In the genomic region with DNA sequence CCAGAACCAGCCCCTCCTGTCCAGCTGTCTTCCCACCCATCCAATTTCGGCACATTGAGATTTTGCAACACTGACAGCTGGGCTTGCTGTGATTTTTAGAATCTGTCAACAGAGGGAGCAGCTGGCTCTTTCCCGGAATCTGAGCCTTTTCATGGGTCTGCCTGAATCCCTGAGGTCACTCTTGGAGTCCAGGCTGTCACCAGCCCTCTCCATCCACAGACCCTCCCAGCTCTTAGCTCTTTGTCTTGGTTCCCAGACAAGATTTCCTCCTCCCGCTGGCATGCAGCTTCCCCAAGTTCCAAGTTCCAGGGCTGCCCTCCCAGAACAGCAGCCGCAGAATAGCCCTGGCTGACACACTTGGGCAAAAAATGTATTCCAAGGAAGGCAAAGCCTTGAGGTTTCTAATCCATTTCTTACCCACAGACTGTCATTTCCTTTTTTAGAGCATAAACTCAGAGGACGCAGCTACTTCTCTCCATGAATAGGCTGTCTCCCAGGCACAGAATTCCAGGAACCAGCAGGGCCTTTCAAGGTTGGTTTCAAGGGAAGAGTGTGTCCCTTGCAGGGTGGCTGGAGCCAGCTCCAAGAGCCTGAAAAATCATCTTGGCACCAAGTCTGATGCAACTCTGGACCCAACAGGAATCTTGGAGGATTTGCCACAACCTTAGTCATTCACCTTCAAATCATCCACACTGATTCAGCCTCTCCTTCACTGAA, we compare ENCODE assay signal across 8 cellular contexts. TPM values are rescaled to one million over a fixed set of nuclear protein-coding genes. Genes with fewer than 3 reads are reported as not detected.
DNase-seq lines count a peak whose midpoint lies in the region; ATAC-seq and TF ChIP-seq lines count a peak whose summit lies in the region.

No MANE protein-coding gene starts in this region.

- no peak overlapping the region for H4K12ac ChIP-seq in trophoblast cell (ENCODE audit: low read depth, low read length)

- H3K4me1 Mint-ChIP-seq in naive thymus-derived CD8-positive, alpha-beta T cell, result no peaks in the 10 kb centered on the region

- DNase-seq in GM03348 (ENCODE audit: low spot score) (peak; percentile 77), RPMI7951 (ENCODE audit: low read depth) (peak; percentile 32), fibroblast of villous mesenchyme (ENCODE audit: low read depth) (peak; percentile 38), trophoblast cell (peak; percentile 27 to 56), OCI-M1 (lab: John Stamatoyannopoulos, UW) (no peak)
- DNase-seq in naive thymus-derived CD8-positive, alpha-beta T cell, result no peak
- DNase-seq in central memory CD4-positive, alpha-beta T cell, result no peak

- H3K27ac Mint-ChIP-seq in naive thymus-derived CD8-positive, alpha-beta T cell, result peak overlapping the region in 1 of 10 donors; percentile 73

- peaks cover 6 to 10% of the 10 kb centered on the region in 2 experiments for H3K4me1 ChIP-seq in trophoblast cell (ENCODE audit: control insufficient read depth in 1 of 2, insufficient read depth in 2 of 2, low read length in 2 of 2)

- H3K27me3 Mint-ChIP-seq in naive thymus-derived CD8-positive, alpha-beta T cell, result peaks cover 19 to 61% (median 27%) of the 10 kb centered on the region in 5 donors

- H3K4me2 ChIP-seq in trophoblast cell (ENCODE audit: low read length), result no peak overlapping the region

- H3K9me3 ChIP-seq in trophoblast cell (ENCODE audit: insufficient read depth, low read depth, low read length), result no peaks in the 10 kb centered on the region

- H3K79me1 ChIP-seq in trophoblast cell (ENCODE audit: low read length), result peaks cover 2% of the 10 kb centered on the region

- no peaks in the 10 kb centered on the region for H3K36me3 ChIP-seq in trophoblast cell (ENCODE audit: control insufficient read depth in 1 of 2, insufficient read depth in 2 of 2, low read length in 2 of 2)

- H3K27ac ChIP-seq in trophoblast cell (ENCODE audit: low read depth, low read length), result no peak overlapping the region

- POLR2A ChIA-PET in naive thymus-derived CD8-positive, alpha-beta T cell (lab: Charles Lee), result no interaction called here

- H4K8ac ChIP-seq in trophoblast cell (ENCODE audit: low read depth, low read length), result no peak overlapping the region

- no peak overlapping the region for H3K18ac ChIP-seq in trophoblast cell (ENCODE audit: low read length)

- no peak overlapping the region for H2BK120ac ChIP-seq in trophoblast cell (ENCODE audit: insufficient read depth, low read length, poor library complexity)

- H3K79me2 ChIP-seq in trophoblast cell (ENCODE audit: control insufficient read depth, insufficient read depth, low read length, poor library complexity), result no peaks in the 10 kb centered on the region

- H3K9ac ChIP-seq in trophoblast cell (ENCODE audit: low read length), result no peak overlapping the region

- no CpG with 5 or more reads among the region's 5 CpGs for WGBS in trophoblast cell (ENCODE audit: extremely low coverage, insufficient coverage, insufficient read length)

- H4K91ac ChIP-seq in trophoblast cell (ENCODE audit: low read depth, low read length), result no peak overlapping the region

- no peak overlapping the region for H2BK5ac ChIP-seq in trophoblast cell (ENCODE audit: low read depth, low read length, poor library complexity)

- H3K23ac ChIP-seq in trophoblast cell (ENCODE audit: low read length), result no peak overlapping the region

- no peak for ATAC-seq in naive thymus-derived CD8-positive, alpha-beta T cell
- ATAC-seq in GM21825 (IDR thresholded peaks at IDR 0.05; ENCODE audit: unreplicated experiment), result no peak

- no peaks in the 10 kb centered on the region for H3K27me3 ChIP-seq in trophoblast cell (ENCODE audit: insufficient read depth, low read length)

- H2AK5ac ChIP-seq in trophoblast cell (ENCODE audit: low read length), result no peak overlapping the region

- no peaks in the 10 kb centered on the region for H3K9me3 Mint-ChIP-seq in naive thymus-derived CD8-positive, alpha-beta T cell

- no peaks in the 10 kb centered on the region for H3K36me3 Mint-ChIP-seq in naive thymus-derived CD8-positive, alpha-beta T cell

- H3K14ac ChIP-seq in trophoblast cell (ENCODE audit: low read length), result no peak overlapping the region

- H3K4me3 ChIP-seq in fibroblast of villous mesenchyme (ENCODE audit: low read depth, low read length) (no peak overlapping the region), trophoblast cell (ENCODE audit: low read depth, low read length) (no peak overlapping the region)

- H3K4ac ChIP-seq in trophoblast cell (ENCODE audit: low read depth, low read length), result no peak overlapping the region

- H2AFZ ChIP-seq in trophoblast cell (ENCODE audit: insufficient read depth, low read length, poor library complexity), result no peak overlapping the region

- TF ChIP-seq CTCF in fibroblast of villous mesenchyme (IDR thresholded peaks at IDR 0.05; ENCODE audit: insufficient read depth, low read depth, low read length), result peak; percentile 53

- H3K4me3 Mint-ChIP-seq in naive thymus-derived CD8-positive, alpha-beta T cell, result no peak overlapping the region

- H2BK12ac ChIP-seq in trophoblast cell (ENCODE audit: low read length), result no peak overlapping the region

RNA-seq across cellular contexts. Expression of a gene that starts 7.1 kb away (rescaled TPM):
- not detected in 2 replicates for total RNA-seq in RPMI7951 (2014; rRNA removed; shearing (Covaris generic))
- total RNA-seq in fibroblast of villous mesenchyme, result not detected in 2 replicates
- 0.18 and 0.19 TPM in 2 replicates for polyA plus RNA-seq in trophoblast cell (2013)
- total RNA-seq in naive thymus-derived CD8-positive, alpha-beta T cell, result not detected
- polyA plus RNA-seq in naive thymus-derived CD8-positive, alpha-beta T cell, result not detected

RNA-seq across cellular contexts. Expression of a gene that starts 25.4 kb away (rescaled TPM):
- not detected in 2 replicates for total RNA-seq in RPMI7951 (2014; rRNA removed; shearing (Covaris generic))
- total RNA-seq in fibroblast of villous mesenchyme, result not detected in 2 replicates
- 0.01 TPM in 2 replicates for polyA plus RNA-seq in trophoblast cell (2013)
- total RNA-seq in naive thymus-derived CD8-positive, alpha-beta T cell, result not detected
- polyA plus RNA-seq in naive thymus-derived CD8-positive, alpha-beta T cell, result not detected

Comparison
In these comparisons a context has a peak if more than half of its experiments do, and no peak if none do; other contexts are left out.
1. DNase-seq: peak in GM03348 (single experiment), RPMI7951 (single experiment), fibroblast of villous mesenchyme (single experiment) and trophoblast cell (2 of 2); none in OCI-M1 (single experiment), naive thymus-derived CD8-positive, alpha-beta T cell (0 of 10) and central memory CD4-positive, alpha-beta T cell (single experiment).